In genomic region chr7:130721486-130722277, GRCh38 we compare ENCODE assay signal across 8 cellular contexts. TPM values are rescaled to one million over a fixed set of nuclear protein-coding genes. Genes with fewer than 3 reads are reported as not detected.
A peak's percentile ranks its signal among the peaks of the same experiment; 100 is the strongest.
DNase-seq lines count a peak whose midpoint lies in the region; ATAC-seq and TF ChIP-seq lines count a peak whose summit lies in the region.

No MANE protein-coding gene starts in this region.

- WGBS in GM23248 (ENCODE audit: low coverage in 1 of 2, low lambda C conversion rate in 2 of 2, missing lambda C conversion rate in 2 of 2), 2 experiments = 12 to 15% methylated on average over 5 of the region's 5 CpGs
- WGBS in testis, 2 donors = 32 to 47% methylated on average over 4 to 5 of the region's 5 CpGs

- peak; percentile 79 for DNase-seq in BE2C
- DNase-seq in GM23248 = peak; percentile 84
- peak; percentile 81 for DNase-seq in OCI-M2 (lab: John Stamatoyannopoulos, UW; ENCODE audit: unreplicated experiment)
- peak in 55 of 61 donors; percentile 2 to 70 (median 33) for DNase-seq in caudate nucleus (lab: John Stamatoyannopoulos, UW)
- peak; percentile 95 for DNase-seq in left kidney (ENCODE audit: low read depth, low spot score)
- peak; percentile 90 for DNase-seq in testis

- H3K9me3 ChIP-seq in BE2C = no peaks in the 10 kb centered on the region
- H3K9me3 ChIP-seq in GM23248 (ENCODE audit: low read depth) = no peaks in the 10 kb centered on the region
- no peaks in the 10 kb centered on the region for H3K9me3 ChIP-seq in testis

- H3K36me3 ChIP-seq in BE2C (no peaks in the 10 kb centered on the region), GM23248 (ENCODE audit: low read depth) (no peaks in the 10 kb centered on the region), testis (ENCODE audit: low read depth, missing control alignments) (no peaks in the 10 kb centered on the region)

- H3K4me3 ChIP-seq in BE2C (ENCODE audit: low read depth, low read length) = no peak overlapping the region
- H3K4me3 ChIP-seq in GM23248 = no peak overlapping the region
- H3K4me3 ChIP-seq in testis = no peak overlapping the region

- in situ Hi-C loops in GM23248 (cut with MboI) = loop anchor here (25.0 kb wide), 1 partner anchor 484 kb away; no protein-coding TSS in a partner anchor

- TF ChIP-seq CTCF in BE2C (IDR thresholded peaks at IDR 0.05; ENCODE audit: low read depth, low read length) = peak; percentile 79
- peak in 2 of 3 experiments; percentile 52 to 56 for TF ChIP-seq CTCF in testis (IDR thresholded peaks at IDR 0.05)

- no peak overlapping the region for H3K27ac ChIP-seq in GM23248
- no peak overlapping the region for H3K27ac ChIP-seq in caudate nucleus (ENCODE audit: low read depth, low read length)
- no peak overlapping the region for H3K27ac ChIP-seq in testis

- H3K4me2 ChIP-seq in GM23248 (ENCODE audit: unreplicated experiment) = no peak overlapping the region

- intact Hi-C loops in testis (cut with DNase I; ENCODE audit: low total_unique reads) = no loop called here

- no peaks in the 10 kb centered on the region for H3F3A ChIP-seq in GM23248 (ENCODE audit: insufficient read depth)

- ATAC-seq in HG03135 (IDR thresholded peaks at IDR 0.05; ENCODE audit: unreplicated experiment) (no peak), GM19328 (IDR thresholded peaks at IDR 0.05; ENCODE audit: unreplicated experiment) (no peak)

- no peak overlapping the region for H3K9ac ChIP-seq in GM23248

- no peak overlapping the region for H2AFZ ChIP-seq in GM23248

- H4K20me1 ChIP-seq in GM23248 (ENCODE audit: insufficient read depth) = no peaks in the 10 kb centered on the region

- H3K4me1 ChIP-seq in BE2C (no peaks in the 10 kb centered on the region), GM23248 (ENCODE audit: insufficient read depth) (no peaks in the 10 kb centered on the region), testis (no peaks in the 10 kb centered on the region)

- H3K79me2 ChIP-seq in GM23248 (ENCODE audit: insufficient read depth) = no peaks in the 10 kb centered on the region

- H3K9me2 ChIP-seq in GM23248 (ENCODE audit: insufficient read depth) = no peaks in the 10 kb centered on the region

- H3K27me3 ChIP-seq in BE2C (peaks cover 26% of the 10 kb centered on the region), GM23248 (replicated peaks; ENCODE audit: insufficient read depth) (0 out of 2 replicates have a peak, but pooled peaks cover 8% of the 10 kb centered on the region), testis (no peaks in the 10 kb centered on the region)

- TF ChIP-seq POLR2A in testis (IDR thresholded peaks at IDR 0.05) = no peak

RNA-seq across cellular contexts. Expression of gene KLF14, which starts 12.3 kb away (rescaled TPM):
- polyA plus RNA-seq in BE2C (2012; ENCODE audit: insufficient read depth, insufficient read length, low read depth) = not detected
- 0.11 TPM in 1 of 2 replicates, not detected in the other for total RNA-seq in GM23248 (2014; rRNA removed; shearing (Covaris generic))
- polyA plus RNA-seq in GM23248 (2016; fragmentation: Nextera tagmentation; extraction: Ambion mirVana) (0.24 and 0.25 TPM in 2 replicates), testis (ENCODE audit: insufficient read depth, low read depth, low replicate concordance) (1.7 TPM)
- total RNA-seq in testis = 1 to 10 TPM in 1 of 2 donors, under 1 TPM in 1; 0.93 to 1.5 TPM

RNA-seq across cellular contexts. Expression of gene TSGA13, which starts 35.3 kb away (rescaled TPM):
- not detected for polyA plus RNA-seq in BE2C (2012; ENCODE audit: insufficient read depth, insufficient read length, low read depth)
- total RNA-seq in GM23248 (2014; rRNA removed; shearing (Covaris generic)) = not detected in 2 replicates
- polyA plus RNA-seq in GM23248 (2016; fragmentation: Nextera tagmentation; extraction: Ambion mirVana) = not detected in 2 replicates
- 1 to 10 TPM; 6.8 to 9.5 TPM for total RNA-seq in testis
- polyA plus RNA-seq in testis (ENCODE audit: insufficient read depth, low read depth, low replicate concordance) = 20.4 TPM

RNA-seq across cellular contexts. Expression of gene COPG2, which starts 53.1 kb away (rescaled TPM):
- polyA plus RNA-seq in BE2C (2012; ENCODE audit: insufficient read depth, insufficient read length, low read depth) = 7.2 TPM
- 29.7 and 35.2 TPM in 2 replicates for total RNA-seq in GM23248 (2014; rRNA removed; shearing (Covaris generic))
- polyA plus RNA-seq in GM23248 (2016; fragmentation: Nextera tagmentation; extraction: Ambion mirVana) (3.4 and 3.5 TPM in 2 replicates), testis (ENCODE audit: insufficient read depth, low read depth, low replicate concordance) (44.2 TPM)
- 10 to 100 TPM; 41.8 to 51.0 TPM for total RNA-seq in testis

Comparison
In these comparisons a context has a peak if more than half of its experiments do, and no peak if none do; other contexts are left out.
1. DNase-seq: peak in every context shown above with its lines; median percentile 95 in left kidney; 90 in testis; 84 in GM23248; 81 in OCI-M2; 79 in BE2C; 33 in caudate nucleus.